ENCODE assay signal across 16 cellular contexts in genomic region chr1:167110586-167110985, GRCh38. TPM values are rescaled to one million over a fixed set of nuclear protein-coding genes. Genes with fewer than 3 reads are reported as not detected.
DNase-seq lines count a peak whose midpoint lies in the region; ATAC-seq and FAIRE-seq lines count a peak whose summit lies in the region.
"Had no signal": no experiment of that assay in that cellular context is flagged by ENCODE, and none has a peak within 500 bp of the region (broad histone marks: within the 10 kb centered on the region; RNA-seq: fewer than 3 reads in every experiment).

No MANE protein-coding gene starts in this region.

- no peaks in the 10 kb centered on the region for H3K27me3 ChIP-seq in naive thymus-derived CD4-positive, alpha-beta T cell (ENCODE audit: control insufficient read depth in 2 of 2, insufficient read depth in 2 of 2, low read length in 2 of 2)
- H3K27me3 ChIP-seq: dorsolateral prefrontal cortex, MG63 had no signal

- CTCF ChIA-PET in naive thymus-derived CD4-positive, alpha-beta T cell (lab: Charles Lee), result interaction anchor here (0.8 to 2.6 kb wide), 4 partner anchors 10 to 21 kb away, joined by 3 to 8 read pairs (median 4); partner anchors contain the start of gene GPA33

- no peaks in the 10 kb centered on the region for H3K36me3 ChIP-seq in naive thymus-derived CD4-positive, alpha-beta T cell (ENCODE audit: control insufficient read depth in 2 of 3, insufficient read depth in 3 of 3, low read length in 3 of 3)
- H3K36me3 ChIP-seq: MG63 had no signal

- H3K9me3 ChIP-seq in naive thymus-derived CD4-positive, alpha-beta T cell (ENCODE audit: control insufficient read depth in 2 of 3, low read length in 3 of 3), result peaks cover 0 to 8% (median 7%) of the 10 kb centered on the region in 3 experiments
- H3K9me3 ChIP-seq: MG63, thoracic aorta had no signal

- H3K36me3 Mint-ChIP-seq in naive thymus-derived CD4-positive, alpha-beta T cell, result peaks cover 0 to 28% (median 4%) of the 10 kb centered on the region in 5 donors

- H3K4me1 ChIP-seq in naive thymus-derived CD4-positive, alpha-beta T cell (ENCODE audit: control insufficient read depth in 2 of 2, insufficient read depth in 2 of 2, low read length in 2 of 2), result peaks cover 0 to 24% of the 10 kb centered on the region in 2 donors

- no peak overlapping the region for H3K27ac ChIP-seq in naive thymus-derived CD4-positive, alpha-beta T cell (ENCODE audit: low read depth, low read length)
- H3K27ac ChIP-seq: dorsolateral prefrontal cortex, thoracic aorta had no signal

- H3K27ac Mint-ChIP-seq in naive thymus-derived CD4-positive, alpha-beta T cell, result peak overlapping the region; percentile 57 to 93 (median 88)

- ATAC-seq in GM18858 (IDR thresholded peaks at IDR 0.05; ENCODE audit: unreplicated experiment), result peak; percentile 45
- ATAC-seq in HG02938 (IDR thresholded peaks at IDR 0.05; ENCODE audit: unreplicated experiment), result peak; percentile 74
- ATAC-seq in naive thymus-derived CD4-positive, alpha-beta T cell, result peak; percentile 75
- no peak for ATAC-seq in HG03135 (IDR thresholded peaks at IDR 0.05; ENCODE audit: unreplicated experiment)
- ATAC-seq: right cardiac atrium had no signal

- H3K4me3 ChIP-seq in naive thymus-derived CD4-positive, alpha-beta T cell (ENCODE audit: low read length), result no peak overlapping the region
- H3K4me3 ChIP-seq: dorsolateral prefrontal cortex, MG63, thoracic aorta had no signal

- DNase-seq in RCC 7860 (ENCODE audit: low spot score) (peak; percentile 50), HT-29 (ENCODE audit: low spot score) (no peak), AG20443 (ENCODE audit: low spot score) (no peak)
- DNase-seq in naive thymus-derived CD4-positive, alpha-beta T cell, result peak in 7 of 9 donors; percentile 37 to 81 (median 73)
- DNase-seq: dorsolateral prefrontal cortex, islet precursor cell, MG63, right cardiac atrium had no signal

- H3K4me1 Mint-ChIP-seq in naive thymus-derived CD4-positive, alpha-beta T cell, result peaks cover 31 to 62% (median 48%) of the 10 kb centered on the region in 7 donors

- no peak for FAIRE-seq in RCC 7860 (lab: Jason Lieb, UNC)
- FAIRE-seq: astrocyte had no signal

- peaks cover 0 to 15% (median 0%) of the 10 kb centered on the region in 5 donors for H3K27me3 Mint-ChIP-seq in naive thymus-derived CD4-positive, alpha-beta T cell

- H3K4me3 Mint-ChIP-seq in naive thymus-derived CD4-positive, alpha-beta T cell, result peak overlapping the region in 8 of 10 donors; percentile 49 to 74 (median 64)

- POLR2A ChIA-PET in naive thymus-derived CD4-positive, alpha-beta T cell (lab: Charles Lee), result interaction anchor here (1.3 to 3.2 kb wide), 3 partner anchors 8 to 110 kb away, joined by 4 to 29 read pairs (median 4); partner anchors contain the start of genes GPA33 and POU2F1

- intact Hi-C loops in naive thymus-derived CD4-positive, alpha-beta T cell (cut with micrococcal nuclease), result no loop called here

- H3K9me3 Mint-ChIP-seq in naive thymus-derived CD4-positive, alpha-beta T cell, result peaks cover 5 to 27% (median 7%) of the 10 kb centered on the region in 11 donors

RNA-seq across cellular contexts. Expression of gene STYXL2, which starts 16.7 kb away (rescaled TPM):
- not detected for total RNA-seq in naive thymus-derived CD4-positive, alpha-beta T cell
- not detected for polyA plus RNA-seq in naive thymus-derived CD4-positive, alpha-beta T cell
- total RNA-seq in HT-29 (2014; rRNA removed; shearing (Covaris generic)), result not detected in 2 replicates
- total RNA-seq: fibroblast of villous mesenchyme; T-helper 1 cell treated with Interleukin-12 subunit alpha and Interleukin-12 subunit beta and Interleukin-4 antibody, amounts not matched to agents 30 ng/mL and 1 ng/mL, for 36 hours had no signal

RNA-seq across cellular contexts. Expression of gene GPA33, which starts 20.4 kb away (rescaled TPM):
- 10 to 100 TPM in 3 of 5 experiments, 1 to 10 TPM in 2; 5.4 to 32.6 (median 11.3) TPM for total RNA-seq in naive thymus-derived CD4-positive, alpha-beta T cell
- polyA plus RNA-seq in naive thymus-derived CD4-positive, alpha-beta T cell, result 10 to 100 TPM; 43.6 to 63.4 TPM
- total RNA-seq in HT-29 (2014; rRNA removed; shearing (Covaris generic)), result 2.9 and 3.1 TPM in 2 replicates
- total RNA-seq: fibroblast of villous mesenchyme, myocyte, thoracic aorta had no signal

Comparison
In these comparisons a context has a peak if more than half of its experiments do, and no peak if none do; other contexts are left out.
1. DNase-seq: peak in RCC 7860 (single experiment) and naive thymus-derived CD4-positive, alpha-beta T cell (7 of 9); none in HT-29 (single experiment) and AG20443 (single experiment).